In genomic region chr2:201260302-201260800, GRCh38 we compare ENCODE assay signal across 9 cellular contexts. TPM values are rescaled to one million over a fixed set of nuclear protein-coding genes. Genes with fewer than 3 reads are reported as not detected.
DNase-seq lines count a peak whose midpoint lies in the region; ATAC-seq, FAIRE-seq and TF ChIP-seq lines count a peak whose summit lies in the region.
"Had no signal": no experiment of that assay in that cellular context is flagged by ENCODE, and none has a peak within 500 bp of the region (broad histone marks: within the 10 kb centered on the region; RNA-seq: fewer than 3 reads in every experiment).

CASP8 (plus strand) TSS chr2:201260536; CDS start chr2:201266487, 5,951 bp downstream.

- CTCF ChIA-PET in AG04450 (lab: Charles Lee): interaction anchor here (1.1 kb wide), 1 partner anchor 28 kb away, joined by 5 read pairs; no protein-coding TSS in a partner anchor

- no peak within 1 kb of the TSS for H3K27ac ChIP-seq in AG04450 (ENCODE audit: low read depth, low read length)
- peak within 1 kb of the TSS; percentile 75 to 90 for H3K27ac ChIP-seq in small intestine (ENCODE audit: low read depth in 1 of 2, low read length in 1 of 2)

- no peak for DNase-seq in AG04450 (ENCODE audit: low read depth, low spot score)
- peak; percentile 74 for DNase-seq in RCC 7860 (ENCODE audit: low spot score)
- peak; percentile 66 for DNase-seq in activated T-helper 1 cell treated with anti-CD3 and anti-CD28 coated beads, Interleukin-12 subunit alpha, Interleukin-12 subunit beta, Interleukin-2, Interleukin-4 antibody, amounts not matched to agents 30 ng/mL and 10 ng/mL and 1 ng/mL, durations not matched to agents 14 hours and 24 hours and 36 hours (ENCODE audit: low spot score)
- DNase-seq in Right ventricle myocardium inferior (ENCODE audit: missing footprints): peak; percentile 73
- DNase-seq in small intestine: peak; percentile 64
- DNase-seq in type B pancreatic cell (ENCODE audit: extremely low spot score, unreplicated experiment): no peak

- TF ChIP-seq CTCF in AG04450 (IDR thresholded peaks at IDR 0.05; ENCODE audit: low read depth, low read length) (no peak), type B pancreatic cell (conservative IDR thresholded peaks at IDR 0.05) (no peak)

- peak within 1 kb of the TSS; percentile 84; the same call in 1 of the 2 replicates for H3K4me3 ChIP-seq in AG04450 (ENCODE audit: low read depth, low read length)
- peak within 1 kb of the TSS; percentile 24 to 41 for H3K4me3 ChIP-seq in small intestine (ENCODE audit: low read depth in 1 of 2, low read length in 2 of 2)

- H3K9me3 ChIP-seq in AG04450 (ENCODE audit: control insufficient read depth, insufficient read depth, low read length) (0 out of 2 replicates have a peak, but pooled peaks cover 2% of the 10 kb centered on the region), small intestine (ENCODE audit: control insufficient read depth, low read depth) (no peaks in the 10 kb centered on the region)

- peaks cover 15% of the 10 kb centered on the region for H3K36me3 Mint-ChIP-seq in activated T-helper 1 cell treated with anti-CD3 and anti-CD28 coated beads, Interleukin-12 subunit alpha, Interleukin-12 subunit beta, Interleukin-2, Interleukin-4 antibody, amounts not matched to agents 30 ng/mL and 10 ng/mL and 1 ng/mL, durations not matched to agents 14 hours and 24 hours and 36 hours (ENCODE audit: low read depth)
- no peaks in the 10 kb centered on the region for H3K36me3 Mint-ChIP-seq in type B pancreatic cell

- POLR2A ChIA-PET in AG04450 (lab: Yijun Ruan, JAX): no interaction called here

- H3K4me1 ChIP-seq in small intestine (ENCODE audit: control insufficient read depth in 2 of 2, insufficient read depth in 1 of 2, low read depth in 1 of 2, low read length in 1 of 2): peaks cover 5 to 9% of the 10 kb centered on the region in 2 donors

- ATAC-seq in GM21619 (IDR thresholded peaks at IDR 0.05; ENCODE audit: unreplicated experiment): peak; percentile 19
- no peak for ATAC-seq in Right ventricle myocardium inferior
- no peak for ATAC-seq in GM19035 (IDR thresholded peaks at IDR 0.05; ENCODE audit: unreplicated experiment)

- no peaks in the 10 kb centered on the region for H3K36me3 ChIP-seq in small intestine (ENCODE audit: control insufficient read depth in 2 of 2, insufficient read depth in 2 of 2, low read length in 2 of 2)

- peak within 1 kb of the TSS; percentile 100 for H3K27ac Mint-ChIP-seq in activated T-helper 1 cell treated with anti-CD3 and anti-CD28 coated beads, Interleukin-12 subunit alpha, Interleukin-12 subunit beta, Interleukin-2, Interleukin-4 antibody, amounts not matched to agents 30 ng/mL and 10 ng/mL and 1 ng/mL, durations not matched to agents 14 hours and 24 hours and 36 hours
- no peak within 1 kb of the TSS for H3K27ac Mint-ChIP-seq in type B pancreatic cell

- 55 to 72% (median 56%) methylated on average over 10 of the region's 10 CpGs for WGBS in small intestine, 3 donors

- H3K27me3 Mint-ChIP-seq in activated T-helper 1 cell treated with anti-CD3 and anti-CD28 coated beads, Interleukin-12 subunit alpha, Interleukin-12 subunit beta, Interleukin-2, Interleukin-4 antibody, amounts not matched to agents 30 ng/mL and 10 ng/mL and 1 ng/mL, durations not matched to agents 14 hours and 24 hours and 36 hours (ENCODE audit: insufficient read depth): no peaks in the 10 kb centered on the region
- H3K27me3 Mint-ChIP-seq in type B pancreatic cell: no peaks in the 10 kb centered on the region

- H3K4me3 Mint-ChIP-seq in activated T-helper 1 cell treated with anti-CD3 and anti-CD28 coated beads, Interleukin-12 subunit alpha, Interleukin-12 subunit beta, Interleukin-2, Interleukin-4 antibody, amounts not matched to agents 30 ng/mL and 10 ng/mL and 1 ng/mL, durations not matched to agents 14 hours and 24 hours and 36 hours: peak within 1 kb of the TSS; percentile 91
- H3K4me3 Mint-ChIP-seq in type B pancreatic cell: no peak within 1 kb of the TSS

- H3K27me3 ChIP-seq in AG04450 (ENCODE audit: control insufficient read depth, insufficient read depth, low read length) (no peaks in the 10 kb centered on the region), small intestine (ENCODE audit: control insufficient read depth in 2 of 2, insufficient read depth in 2 of 2, low read length in 2 of 2) (no peaks in the 10 kb centered on the region)

- FAIRE-seq in RCC 7860 (lab: Jason Lieb, UNC): no peak
- no peak for FAIRE-seq in small intestine (lab: Jason Lieb, UNC)

- intact Hi-C loops in activated T-helper 1 cell treated with anti-CD3 and anti-CD28 coated beads, Interleukin-12 subunit alpha, Interleukin-12 subunit beta, Interleukin-2, Interleukin-4 antibody, amounts not matched to agents 30 ng/mL and 10 ng/mL and 1 ng/mL, durations not matched to agents 14 hours and 24 hours and 36 hours (cut with micrococcal nuclease): loop anchor here (1.0 to 5.0 kb wide), 4 partner anchors 8 to 522 kb away; partner anchors contain the start of genes ALS2, BZW1 and TMEM237
- intact Hi-C loops in Right ventricle myocardium inferior (cut with DNase I): no loop called here

- H3K9me3 Mint-ChIP-seq in activated T-helper 1 cell treated with anti-CD3 and anti-CD28 coated beads, Interleukin-12 subunit alpha, Interleukin-12 subunit beta, Interleukin-2, Interleukin-4 antibody, amounts not matched to agents 30 ng/mL and 10 ng/mL and 1 ng/mL, durations not matched to agents 14 hours and 24 hours and 36 hours: no peaks in the 10 kb centered on the region
- H3K9me3 Mint-ChIP-seq in type B pancreatic cell: no peaks in the 10 kb centered on the region

- H3K4me1 Mint-ChIP-seq in activated T-helper 1 cell treated with anti-CD3 and anti-CD28 coated beads, Interleukin-12 subunit alpha, Interleukin-12 subunit beta, Interleukin-2, Interleukin-4 antibody, amounts not matched to agents 30 ng/mL and 10 ng/mL and 1 ng/mL, durations not matched to agents 14 hours and 24 hours and 36 hours (ENCODE audit: low read depth): peaks cover 87% of the 10 kb centered on the region
- peaks cover 24% of the 10 kb centered on the region for H3K4me1 Mint-ChIP-seq in type B pancreatic cell (ENCODE audit: unreplicated experiment)

RNA-seq across cellular contexts. Expression of gene CASP8, which starts in this region (rescaled TPM):
- polyA plus RNA-seq in AG04450 (2011; rRNA removed): 17.4 and 20.8 TPM in 2 replicates
- 11.0 and 13.9 TPM in 2 replicates for polyA minus RNA-seq in AG04450 (2011; rRNA and poly(A)+ RNA removed)
- 40.5 and 40.6 TPM in 2 replicates for total RNA-seq in activated T-helper 1 cell treated with anti-CD3 and anti-CD28 coated beads, Interleukin-12 subunit alpha, Interleukin-12 subunit beta, Interleukin-2, Interleukin-4 antibody, amounts not matched to agents 30 ng/mL and 10 ng/mL and 1 ng/mL, durations not matched to agents 14 hours and 24 hours and 36 hours
- total RNA-seq in Right ventricle myocardium inferior: 3.1 TPM
- polyA plus RNA-seq in small intestine: 10 to 100 TPM; 14.1 to 24.4 (median 16.2) TPM
- total RNA-seq in type B pancreatic cell (ENCODE audit: low replicate concordance): 6.0 and 12.9 TPM in 2 replicates
- polyA plus RNA-seq: neural cell had no signal

Comparison
In these comparisons a context has a peak if more than half of its experiments do, and no peak if none do; other contexts are left out.
1. DNase-seq: peak in RCC 7860 (single experiment), activated T-helper 1 cell treated with anti-CD3 and anti-CD28 coated beads, Interleukin-12 subunit alpha, Interleukin-12 subunit beta, Interleukin-2, Interleukin-4 antibody, amounts not matched to agents 30 ng/mL and 10 ng/mL and 1 ng/mL, durations not matched to agents 14 hours and 24 hours and 36 hours (single experiment), Right ventricle myocardium inferior (single experiment) and small intestine (single experiment); none in AG04450 (single experiment) and type B pancreatic cell (single experiment).